8 cellular contexts compared by ENCODE assay signal in the genomic region with DNA sequence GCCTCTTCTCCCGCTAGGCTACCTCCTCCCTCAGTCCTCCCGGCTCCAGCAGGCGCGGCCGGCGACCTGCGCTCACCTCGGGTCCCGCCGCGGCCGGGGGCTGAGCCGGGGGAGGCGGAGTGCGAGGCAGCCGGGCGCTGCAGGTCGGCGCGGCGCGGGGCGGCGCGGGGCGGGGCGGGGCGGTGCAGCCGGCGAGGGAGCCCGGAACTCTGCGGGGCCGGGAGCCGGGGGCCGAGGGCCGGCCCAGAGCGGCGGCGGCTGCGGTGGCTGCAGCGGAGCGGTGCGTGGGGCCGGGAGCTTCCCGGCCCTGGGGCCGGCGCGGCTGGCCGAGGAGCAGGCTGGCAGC. TPM values are rescaled to one million over a fixed set of nuclear protein-coding genes. Genes with fewer than 3 reads are reported as not detected.
A peak's percentile ranks its signal among the peaks of the same experiment; 100 is the strongest.
DNase-seq lines count a peak whose midpoint lies in the region; ATAC-seq and TF ChIP-seq lines count a peak whose summit lies in the region.

No MANE protein-coding gene starts in this region.

- H3K9me3 Mint-ChIP-seq in activated T-helper 1 cell treated with anti-CD3 and anti-CD28 coated beads, Interleukin-12 subunit alpha, Interleukin-12 subunit beta, Interleukin-2, Interleukin-4 antibody, amounts not matched to agents 30 ng/mL and 10 ng/mL and 1 ng/mL, durations not matched to agents 14 hours and 24 hours and 36 hours = no peaks in the 10 kb centered on the region
- H3K9me3 Mint-ChIP-seq in osteocyte (ENCODE audit: unreplicated experiment) = no peaks in the 10 kb centered on the region

- H3K4me1 Mint-ChIP-seq in activated T-helper 1 cell treated with anti-CD3 and anti-CD28 coated beads, Interleukin-12 subunit alpha, Interleukin-12 subunit beta, Interleukin-2, Interleukin-4 antibody, amounts not matched to agents 30 ng/mL and 10 ng/mL and 1 ng/mL, durations not matched to agents 14 hours and 24 hours and 36 hours (ENCODE audit: low read depth) = peaks cover 71% of the 10 kb centered on the region
- H3K4me1 Mint-ChIP-seq in osteocyte (ENCODE audit: unreplicated experiment) = peaks cover 43% of the 10 kb centered on the region

- H3K27ac Mint-ChIP-seq in activated T-helper 1 cell treated with anti-CD3 and anti-CD28 coated beads, Interleukin-12 subunit alpha, Interleukin-12 subunit beta, Interleukin-2, Interleukin-4 antibody, amounts not matched to agents 30 ng/mL and 10 ng/mL and 1 ng/mL, durations not matched to agents 14 hours and 24 hours and 36 hours = peak overlapping the region; percentile 96
- H3K27ac Mint-ChIP-seq in osteocyte (ENCODE audit: unreplicated experiment) = peak overlapping the region; percentile 96

- H3K4me3 ChIP-seq in GM08714 (ENCODE audit: low read length) (peak overlapping the region; percentile 72), fibroblast of pulmonary artery (replicated peaks; ENCODE audit: low read depth, low read length) (peak overlapping the region; percentile 72)

- intact Hi-C loops in activated T-helper 1 cell treated with anti-CD3 and anti-CD28 coated beads, Interleukin-12 subunit alpha, Interleukin-12 subunit beta, Interleukin-2, Interleukin-4 antibody, amounts not matched to agents 30 ng/mL and 10 ng/mL and 1 ng/mL, durations not matched to agents 14 hours and 24 hours and 36 hours (cut with micrococcal nuclease) = loop anchor here (1.0 to 5.0 kb wide), 9 partner anchors 10 to 1533 kb away; a partner anchor contains a TSS

- TF ChIP-seq CTCF in fibroblast of pulmonary artery (IDR thresholded peaks at IDR 0.05; ENCODE audit: low read length, missing control alignments) (no peak), osteocyte (IDR thresholded peaks at IDR 0.05) (no peak)

- peak; percentile 35 for ATAC-seq in GM21619 (IDR thresholded peaks at IDR 0.05; ENCODE audit: unreplicated experiment)

- H3K27me3 Mint-ChIP-seq in activated T-helper 1 cell treated with anti-CD3 and anti-CD28 coated beads, Interleukin-12 subunit alpha, Interleukin-12 subunit beta, Interleukin-2, Interleukin-4 antibody, amounts not matched to agents 30 ng/mL and 10 ng/mL and 1 ng/mL, durations not matched to agents 14 hours and 24 hours and 36 hours (ENCODE audit: insufficient read depth) = no peaks in the 10 kb centered on the region
- no peaks in the 10 kb centered on the region for H3K27me3 Mint-ChIP-seq in osteocyte (ENCODE audit: unreplicated experiment)

- H3K36me3 Mint-ChIP-seq in activated T-helper 1 cell treated with anti-CD3 and anti-CD28 coated beads, Interleukin-12 subunit alpha, Interleukin-12 subunit beta, Interleukin-2, Interleukin-4 antibody, amounts not matched to agents 30 ng/mL and 10 ng/mL and 1 ng/mL, durations not matched to agents 14 hours and 24 hours and 36 hours (ENCODE audit: low read depth) = peaks cover 24% of the 10 kb centered on the region
- no peaks in the 10 kb centered on the region for H3K36me3 Mint-ChIP-seq in osteocyte (ENCODE audit: unreplicated experiment)

- peak; percentile 42 for DNase-seq in HuH-7.5 (ENCODE audit: low spot score)
- DNase-seq in activated T-helper 1 cell treated with anti-CD3 and anti-CD28 coated beads, Interleukin-12 subunit alpha, Interleukin-12 subunit beta, Interleukin-2, Interleukin-4 antibody, amounts not matched to agents 30 ng/mL and 10 ng/mL and 1 ng/mL, durations not matched to agents 14 hours and 24 hours and 36 hours (ENCODE audit: low spot score) = peak; percentile 68
- DNase-seq in fibroblast of pulmonary artery (ENCODE audit: low read depth) = no peak
- DNase-seq in osteocyte (ENCODE audit: extremely low spot score, unreplicated experiment) = peak; percentile 86
- no peak for DNase-seq in DMS79 treated with DMSO at 0.1 percent for 48 hours (lab: John Stamatoyannopoulos, UW)
- no peak for DNase-seq in putamen (ENCODE audit: low spot score)

- peak overlapping the region; percentile 98 for H3K4me3 Mint-ChIP-seq in activated T-helper 1 cell treated with anti-CD3 and anti-CD28 coated beads, Interleukin-12 subunit alpha, Interleukin-12 subunit beta, Interleukin-2, Interleukin-4 antibody, amounts not matched to agents 30 ng/mL and 10 ng/mL and 1 ng/mL, durations not matched to agents 14 hours and 24 hours and 36 hours
- H3K4me3 Mint-ChIP-seq in osteocyte (ENCODE audit: unreplicated experiment) = peak overlapping the region; percentile 93

RNA-seq across cellular contexts. Expression of a gene that starts 0.4 kb away (rescaled TPM):
- total RNA-seq in activated T-helper 1 cell treated with anti-CD3 and anti-CD28 coated beads, Interleukin-12 subunit alpha, Interleukin-12 subunit beta, Interleukin-2, Interleukin-4 antibody, amounts not matched to agents 30 ng/mL and 10 ng/mL and 1 ng/mL, durations not matched to agents 14 hours and 24 hours and 36 hours = 44.0 and 46.5 TPM in 2 replicates
- 59.5 and 66.6 TPM in 2 replicates for total RNA-seq in osteocyte

Comparison
In these comparisons a context has a peak if more than half of its experiments do, and no peak if none do; other contexts are left out.
1. DNase-seq: peak in HuH-7.5 (single experiment), activated T-helper 1 cell treated with anti-CD3 and anti-CD28 coated beads, Interleukin-12 subunit alpha, Interleukin-12 subunit beta, Interleukin-2, Interleukin-4 antibody, amounts not matched to agents 30 ng/mL and 10 ng/mL and 1 ng/mL, durations not matched to agents 14 hours and 24 hours and 36 hours (single experiment) and osteocyte (single experiment); none in fibroblast of pulmonary artery (single experiment), DMS79 treated with DMSO at 0.1 percent for 48 hours (single experiment) and putamen (single experiment).